Comparison of ENCODE assay signal across 10 cellular contexts in genomic region chr21:26840912-26841311, GRCh38. TPM values are rescaled to one million over a fixed set of nuclear protein-coding genes. Genes with fewer than 3 reads are reported as not detected.
DNase-seq lines count a peak whose midpoint lies in the region; ATAC-seq and TF ChIP-seq lines count a peak whose summit lies in the region.
"Had no signal": no experiment of that assay in that cellular context is flagged by ENCODE, and none has a peak within 500 bp of the region (broad histone marks: within the 10 kb centered on the region; RNA-seq: fewer than 3 reads in every experiment).

No MANE protein-coding gene starts in this region.

- peaks cover 3% of the 10 kb centered on the region for H3K9me3 Mint-ChIP-seq in activated CD4-positive, alpha-beta T cell treated with anti-CD3 and anti-CD28 coated beads, Interleukin-2, amount 10 ng/mL, durations not matched to agents 24 days and 14 days
- peaks cover 2 to 11% (median 2%) of the 10 kb centered on the region in 5 experiments for H3K9me3 Mint-ChIP-seq in brain
- no peaks in the 10 kb centered on the region for H3K9me3 Mint-ChIP-seq in activated T-cell treated with anti-CD3 and anti-CD28 coated beads, Interleukin-2, amount 50 U/mL, for 4 hours
- no peaks in the 10 kb centered on the region for H3K9me3 Mint-ChIP-seq in activated CD4-positive, alpha-beta memory T cell treated with anti-CD3 and anti-CD28 coated beads, Interleukin-2, amount 10 ng/mL, durations not matched to agents 7 days and 5 days

- H3K4me1 Mint-ChIP-seq in activated CD4-positive, alpha-beta T cell treated with anti-CD3 and anti-CD28 coated beads, Interleukin-2, amount 10 ng/mL, durations not matched to agents 24 days and 14 days = peaks cover 24% of the 10 kb centered on the region
- peaks cover 32% of the 10 kb centered on the region for H3K4me1 Mint-ChIP-seq in brain
- peaks cover 19% of the 10 kb centered on the region for H3K4me1 Mint-ChIP-seq in activated T-cell treated with anti-CD3 and anti-CD28 coated beads, Interleukin-2, amount 50 U/mL, for 4 hours (ENCODE audit: low read depth)
- peaks cover 26% of the 10 kb centered on the region for H3K4me1 Mint-ChIP-seq in activated CD4-positive, alpha-beta memory T cell treated with anti-CD3 and anti-CD28 coated beads, Interleukin-2, amount 10 ng/mL, durations not matched to agents 7 days and 5 days

- intact Hi-C loops in activated CD4-positive, alpha-beta T cell treated with anti-CD3 and anti-CD28 coated beads, Interleukin-2, amount 10 ng/mL, durations not matched to agents 24 days and 14 days (cut with micrococcal nuclease) = no loop called here
- intact Hi-C loops in lower leg skin (cut with DNase I; ENCODE audit: low total_unique reads) = no loop called here

- peak in 1 of 2 experiments; percentile 17 for TF ChIP-seq CTCF in brain (conservative IDR thresholded peaks at IDR 0.05)
- no peak for TF ChIP-seq CTCF in lower leg skin (IDR thresholded peaks at IDR 0.05)
- TF ChIP-seq CTCF in GM20000 (IDR thresholded peaks at IDR 0.05; ENCODE audit: extremely low read depth, missing control alignments) = no peak

- H3K27me3 Mint-ChIP-seq in activated CD4-positive, alpha-beta T cell treated with anti-CD3 and anti-CD28 coated beads, Interleukin-2, amount 10 ng/mL, durations not matched to agents 24 days and 14 days = peaks cover 35% of the 10 kb centered on the region
- H3K27me3 Mint-ChIP-seq in brain = peaks cover 16% of the 10 kb centered on the region
- peaks cover 51% of the 10 kb centered on the region for H3K27me3 Mint-ChIP-seq in activated T-cell treated with anti-CD3 and anti-CD28 coated beads, Interleukin-2, amount 50 U/mL, for 4 hours (ENCODE audit: low read depth)
- H3K27me3 Mint-ChIP-seq in activated CD4-positive, alpha-beta memory T cell treated with anti-CD3 and anti-CD28 coated beads, Interleukin-2, amount 10 ng/mL, durations not matched to agents 7 days and 5 days = peaks cover 47% of the 10 kb centered on the region

- H3K27ac Mint-ChIP-seq in activated CD4-positive, alpha-beta T cell treated with anti-CD3 and anti-CD28 coated beads, Interleukin-2, amount 10 ng/mL, durations not matched to agents 24 days and 14 days = no peak overlapping the region
- H3K27ac Mint-ChIP-seq in brain = peak overlapping the region in 2 of 5 experiments; percentile 27 to 39
- no peak overlapping the region for H3K27ac Mint-ChIP-seq in activated CD4-positive, alpha-beta memory T cell treated with anti-CD3 and anti-CD28 coated beads, Interleukin-2, amount 10 ng/mL, durations not matched to agents 7 days and 5 days

- no peak for ATAC-seq in activated T-cell treated with anti-CD3 and anti-CD28 coated beads, Interleukin-2, amount 50 U/mL, for 4 hours
- ATAC-seq: K562 had no signal

- DNase-seq in activated CD4-positive, alpha-beta T cell treated with anti-CD3 and anti-CD28 coated beads, Interleukin-2, amount 10 ng/mL, durations not matched to agents 24 days and 14 days = no peak
- DNase-seq in activated CD4-positive, alpha-beta T cell treated with anti-CD3 and anti-CD28 coated beads for 1 hour = no peak
- DNase-seq in lower leg skin (ENCODE audit: low spot score in 2 of 2) (peak; percentile 60 to 82), COLO829 (ENCODE audit: low spot score) (no peak), GM20000 (ENCODE audit: low spot score) (no peak)
- DNase-seq in activated T-cell treated with anti-CD3 and anti-CD28 coated beads, Interleukin-2, amount 50 U/mL, for 4 hours = no peak
- DNase-seq in activated CD4-positive, alpha-beta memory T cell treated with anti-CD3 and anti-CD28 coated beads, Interleukin-2, amount 10 ng/mL, durations not matched to agents 7 days and 5 days = no peak
- DNase-seq: colonic mucosa had no signal

- H3K36me3 Mint-ChIP-seq in activated CD4-positive, alpha-beta T cell treated with anti-CD3 and anti-CD28 coated beads, Interleukin-2, amount 10 ng/mL, durations not matched to agents 24 days and 14 days (ENCODE audit: low read depth) = peaks cover 14% of the 10 kb centered on the region
- peaks cover 63% of the 10 kb centered on the region for H3K36me3 Mint-ChIP-seq in brain
- H3K36me3 Mint-ChIP-seq in activated T-cell treated with anti-CD3 and anti-CD28 coated beads, Interleukin-2, amount 50 U/mL, for 4 hours (ENCODE audit: insufficient read depth) = no peaks in the 10 kb centered on the region
- peaks cover 4% of the 10 kb centered on the region for H3K36me3 Mint-ChIP-seq in activated CD4-positive, alpha-beta memory T cell treated with anti-CD3 and anti-CD28 coated beads, Interleukin-2, amount 10 ng/mL, durations not matched to agents 7 days and 5 days (ENCODE audit: low read depth)

- 41 to 58% methylated on average over 7 of the region's 7 CpGs for WGBS in lower leg skin, 2 donors

- peak overlapping the region; percentile 54 for H3K4me3 Mint-ChIP-seq in activated CD4-positive, alpha-beta T cell treated with anti-CD3 and anti-CD28 coated beads, Interleukin-2, amount 10 ng/mL, durations not matched to agents 24 days and 14 days
- peak overlapping the region in 3 of 5 experiments; percentile 41 to 70 (median 59) for H3K4me3 Mint-ChIP-seq in brain
- H3K4me3 Mint-ChIP-seq in activated T-cell treated with anti-CD3 and anti-CD28 coated beads, Interleukin-2, amount 50 U/mL, for 4 hours = no peak overlapping the region
- no peak overlapping the region for H3K4me3 Mint-ChIP-seq in activated CD4-positive, alpha-beta memory T cell treated with anti-CD3 and anti-CD28 coated beads, Interleukin-2, amount 10 ng/mL, durations not matched to agents 7 days and 5 days

- TF ChIP-seq POLR2A in lower leg skin (IDR thresholded peaks at IDR 0.05) = no peak

- H3K4me3 ChIP-seq in lower leg skin (ENCODE audit: low read depth, poor library complexity, severe bottlenecking) = no peak overlapping the region
- H3K4me3 ChIP-seq: colonic mucosa, K562 had no signal

- CTCF ChIA-PET in activated CD4-positive, alpha-beta memory T cell treated with anti-CD3 and anti-CD28 coated beads, Interleukin-2, amount 10 ng/mL, durations not matched to agents 7 days and 5 days (lab: Charles Lee) = no interaction called here

- POLR2A ChIA-PET in activated CD4-positive, alpha-beta memory T cell treated with anti-CD3 and anti-CD28 coated beads, Interleukin-2, amount 10 ng/mL, durations not matched to agents 7 days and 5 days (lab: Charles Lee) = no interaction called here

RNA-seq across cellular contexts. Expression of gene ADAMTS1, which starts 4.3 kb away (rescaled TPM):
- 0.95 and 1.7 TPM in 2 replicates for total RNA-seq in activated CD4-positive, alpha-beta T cell treated with anti-CD3 and anti-CD28 coated beads, Interleukin-2, amount 10 ng/mL, durations not matched to agents 24 days and 14 days
- polyA plus RNA-seq in brain (ENCODE audit: insufficient read depth, low read depth, low replicate concordance) = 21.6 TPM
- total RNA-seq in lower leg skin = 10 to 100 TPM; 19.4 to 53.2 (median 24.0) TPM
- total RNA-seq in activated T-cell treated with anti-CD3 and anti-CD28 coated beads, Interleukin-2, amount 50 U/mL, for 4 hours = 1 to 10 TPM in 2 of 3 donors, under 1 TPM in 1; 0.38 to 1.1 (median 1.0) TPM
- 1 to 10 TPM; 1.2 to 1.4 TPM for total RNA-seq in activated CD4-positive, alpha-beta memory T cell treated with anti-CD3 and anti-CD28 coated beads, Interleukin-2, amount 10 ng/mL, durations not matched to agents 7 days and 5 days

Comparison
In these comparisons a context has a peak if more than half of its experiments do, and no peak if none do; other contexts are left out.
1. DNase-seq: peak in lower leg skin (2 of 2); none in activated CD4-positive, alpha-beta T cell treated with anti-CD3 and anti-CD28 coated beads, Interleukin-2, amount 10 ng/mL, durations not matched to agents 24 days and 14 days (single experiment), activated CD4-positive, alpha-beta T cell treated with anti-CD3 and anti-CD28 coated beads for 1 hour (single experiment), activated T-cell treated with anti-CD3 and anti-CD28 coated beads, Interleukin-2, amount 50 U/mL, for 4 hours (single experiment), COLO829 (single experiment), GM20000 (single experiment) and activated CD4-positive, alpha-beta memory T cell treated with anti-CD3 and anti-CD28 coated beads, Interleukin-2, amount 10 ng/mL, durations not matched to agents 7 days and 5 days (single experiment).
2. H3K4me3 Mint-ChIP-seq: peak in activated CD4-positive, alpha-beta T cell treated with anti-CD3 and anti-CD28 coated beads, Interleukin-2, amount 10 ng/mL, durations not matched to agents 24 days and 14 days (single experiment) and brain (3 of 5); none in activated T-cell treated with anti-CD3 and anti-CD28 coated beads, Interleukin-2, amount 50 U/mL, for 4 hours (single experiment) and activated CD4-positive, alpha-beta memory T cell treated with anti-CD3 and anti-CD28 coated beads, Interleukin-2, amount 10 ng/mL, durations not matched to agents 7 days and 5 days (single experiment).